18 cellular contexts compared by ENCODE assay signal in the genomic region with DNA sequence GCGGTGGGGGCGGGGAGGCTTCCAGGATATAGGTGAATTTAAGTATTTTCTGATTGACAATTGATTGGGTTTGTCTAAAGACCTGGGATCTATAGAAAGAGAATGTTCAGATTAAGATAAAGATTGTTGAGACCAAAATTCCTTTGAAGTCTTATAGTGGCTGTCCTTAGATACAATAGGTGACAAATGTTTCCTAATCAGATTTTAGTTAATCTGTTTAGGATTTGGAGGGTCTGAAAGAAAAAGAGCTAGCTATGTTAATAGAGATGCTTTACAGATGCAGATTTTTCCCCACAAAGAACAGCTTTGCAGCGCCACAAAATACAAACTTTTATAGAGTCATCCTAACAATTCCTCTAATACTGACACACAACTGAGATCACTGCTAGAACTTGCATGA. TPM values are rescaled to one million over a fixed set of nuclear protein-coding genes. Genes with fewer than 3 reads are reported as not detected.
DNase-seq lines count a peak whose midpoint lies in the region; ATAC-seq and TF ChIP-seq lines count a peak whose summit lies in the region.
"Had no signal": no experiment of that assay in that cellular context is flagged by ENCODE, and none has a peak within 500 bp of the region (broad histone marks: within the 10 kb centered on the region; RNA-seq: fewer than 3 reads in every experiment).

No MANE protein-coding gene starts in this region.

- H3K27me3 ChIP-seq in CD8-positive, alpha-beta T cell (ENCODE audit: insufficient read depth, low read length) = no peaks in the 10 kb centered on the region
- no peaks in the 10 kb centered on the region for H3K27me3 ChIP-seq in H9 (ENCODE audit: insufficient read depth, low read length)
- no peaks in the 10 kb centered on the region for H3K27me3 ChIP-seq in iPS-20b (ENCODE audit: insufficient read depth, low read length)
- H3K27me3 ChIP-seq: BLaER1 treated with 17β-estradiol and CSF1 and Interleukin-3, amounts not matched to agents 10 nM and 100 nM had no signal

- no peak overlapping the region for H4K5ac ChIP-seq in H9 (ENCODE audit: insufficient read length, low read depth, low read length)

- H3K9ac ChIP-seq in H9 (ENCODE audit: extremely low read depth, insufficient read length, low read length) (no peak overlapping the region), iPS-20b (ENCODE audit: low read depth, low read length) (no peak overlapping the region)
- H3K9ac ChIP-seq: BLaER1 treated with 17β-estradiol and CSF1 and Interleukin-3, amounts not matched to agents 10 nM and 100 nM had no signal

- CTCF ChIA-PET in CD8-positive, alpha-beta T cell (lab: Charles Lee) = interaction anchor here (1.0 to 1.5 kb wide), 2 partner anchors 9 to 51 kb away, joined by 3 to 4 read pairs; no protein-coding TSS in a partner anchor
- CTCF ChIA-PET in HEK293T (lab: Yijun Ruan, JAX) = no interaction called here

- intact Hi-C loops in CD8-positive, alpha-beta T cell (cut with DNase I, micrococcal nuclease) = no loop called here

- H2AK5ac ChIP-seq in H9 (ENCODE audit: insufficient read length, low read length) = no peak overlapping the region

- H2BK5ac ChIP-seq in H9 (ENCODE audit: insufficient read length, low read length) = no peak overlapping the region

- H3K23me2 ChIP-seq in H9 (ENCODE audit: insufficient read length, low read depth, low read length, poor library complexity, severe bottlenecking) = no peaks in the 10 kb centered on the region

- H3K36me3 ChIP-seq in CD8-positive, alpha-beta T cell (ENCODE audit: insufficient read depth, low read length) = peaks cover 7% of the 10 kb centered on the region
- H3K36me3 ChIP-seq in iPS-20b (ENCODE audit: insufficient read depth, low read depth, low read length) = peaks cover 10% of the 10 kb centered on the region; the same call in 1 of the 2 replicates

- no peaks in the 10 kb centered on the region for H3K4me1 ChIP-seq in CD8-positive, alpha-beta T cell (ENCODE audit: insufficient read depth, low read length)
- H3K4me1 ChIP-seq in H9 (ENCODE audit: insufficient read depth, low read length) (no peaks in the 10 kb centered on the region), iPS-20b (ENCODE audit: insufficient read depth, low read length) (peaks cover 6% of the 10 kb centered on the region)
- H3K4me1 ChIP-seq: BLaER1 treated with 17β-estradiol and CSF1 and Interleukin-3, amounts not matched to agents 10 nM and 100 nM had no signal

- no peaks in the 10 kb centered on the region for H3K79me2 ChIP-seq in H9 (ENCODE audit: insufficient read depth, low read length)

- H4K91ac ChIP-seq in H9 (ENCODE audit: insufficient read length, low read depth, low read length) = no peak overlapping the region

- H3K4ac ChIP-seq in H9 (ENCODE audit: low read depth, low read length) = no peak overlapping the region

- no peak overlapping the region for H3K27ac ChIP-seq in CD8-positive, alpha-beta T cell (ENCODE audit: low read depth, low read length)
- H3K27ac ChIP-seq in H9 (ENCODE audit: insufficient read length, low read depth, low read length) = no peak overlapping the region
- H3K27ac ChIP-seq in iPS-20b (ENCODE audit: low read length) = no peak overlapping the region
- H3K27ac ChIP-seq: BLaER1 treated with 17β-estradiol and CSF1 and Interleukin-3, amounts not matched to agents 10 nM and 100 nM had no signal

- no peak overlapping the region for H3K23ac ChIP-seq in H9 (ENCODE audit: insufficient read length, low read depth, low read length)

- H3T11ph ChIP-seq in H9 (ENCODE audit: low read length) = no peak overlapping the region

- no peak overlapping the region for H3K4me3 ChIP-seq in CD8-positive, alpha-beta T cell (ENCODE audit: low read depth, low read length)
- peak overlapping the region; percentile 29; the same call in 1 of the 2 replicates for H3K4me3 ChIP-seq in iPS-20b (ENCODE audit: low read length)
- H3K4me3 ChIP-seq: BLaER1 treated with 17β-estradiol and CSF1 and Interleukin-3, amounts not matched to agents 10 nM and 100 nM; K562 had no signal

- H3K18ac ChIP-seq in H9 (ENCODE audit: insufficient read length, low read depth, low read length) = no peak overlapping the region

- peaks cover 65% of the 10 kb centered on the region for H3K36me3 Mint-ChIP-seq in CD8-positive, alpha-beta T cell
- H3K36me3 Mint-ChIP-seq in H9 (ENCODE audit: insufficient read depth in 1 of 3, low read depth in 3 of 3) = peaks cover 4 to 25% (median 14%) of the 10 kb centered on the region in 3 experiments; a peak in 6 of 7 replicates

- no peaks in the 10 kb centered on the region for H3K79me1 ChIP-seq in H9 (ENCODE audit: insufficient read depth, low read depth, low read length, poor library complexity, severe bottlenecking)

- peak overlapping the region; percentile 20 for H3K27ac Mint-ChIP-seq in CD8-positive, alpha-beta T cell
- peak overlapping the region in 2 of 3 experiments; percentile 64 to 82; a peak in 3 of 7 replicates for H3K27ac Mint-ChIP-seq in H9
- H3K27ac Mint-ChIP-seq: B cell had no signal

- H4K8ac ChIP-seq in H9 (replicated peaks; ENCODE audit: insufficient read length, low read depth, low read length) = no peak overlapping the region

- no peak overlapping the region for H3K4me2 ChIP-seq in H9 (ENCODE audit: insufficient read depth, insufficient read length, low read length)
- H3K4me2 ChIP-seq: BLaER1 treated with 17β-estradiol and CSF1 and Interleukin-3, amounts not matched to agents 10 nM and 100 nM had no signal

- H3K9me3 Mint-ChIP-seq in CD8-positive, alpha-beta T cell = peaks cover 4% of the 10 kb centered on the region
- H3K9me3 Mint-ChIP-seq in H9 = no peaks in the 10 kb centered on the region
- H3K9me3 Mint-ChIP-seq: CD4-positive, CD25-positive, alpha-beta regulatory T cell had no signal

- no peaks in the 10 kb centered on the region for H3K27me3 Mint-ChIP-seq in CD8-positive, alpha-beta T cell (ENCODE audit: low read depth)
- H3K27me3 Mint-ChIP-seq in H9 (ENCODE audit: low read depth) = no peaks in the 10 kb centered on the region
- H3K27me3 Mint-ChIP-seq: B cell; CD4-positive, CD25-positive, alpha-beta regulatory T cell had no signal

- TF ChIP-seq CTCF in CD8-positive, alpha-beta T cell (IDR thresholded peaks at IDR 0.05) = no peak
- no peak for TF ChIP-seq CTCF in H9 (conservative IDR thresholded peaks at IDR 0.05)

- POLR2A ChIA-PET in CD8-positive, alpha-beta T cell (lab: Charles Lee) = no interaction called here
- POLR2A ChIA-PET in HEK293T (lab: Yijun Ruan, JAX) = no interaction called here

- H3K4me1 Mint-ChIP-seq in CD8-positive, alpha-beta T cell (ENCODE audit: low read depth) = peaks cover 8% of the 10 kb centered on the region
- peaks cover 8 to 14% of the 10 kb centered on the region in 2 experiments for H3K4me1 Mint-ChIP-seq in H9
- H3K4me1 Mint-ChIP-seq: B cell had no signal

- no peak overlapping the region for H2BK15ac ChIP-seq in H9 (ENCODE audit: low read depth, low read length)

- DNase-seq in CD8-positive, alpha-beta T cell = no peak
- DNase-seq in H9 = no peak
- peak; percentile 70 for DNase-seq in NCI-H82 (lab: John Stamatoyannopoulos, UW)
- DNase-seq in activated naive CD4-positive, alpha-beta T cell treated with Interleukin-2 at 50 U/mL for 16 hours = no peak
- no peak for DNase-seq in HEK293T (ENCODE audit: extremely low spot score)
- DNase-seq: 8988T; CD4-positive, CD25-positive, alpha-beta regulatory T cell; DMS79 treated with DMSO at 0.1 percent for 48 hours; GF-D8; GOT3; H7; IMR-90 had no signal

- no peak overlapping the region for H2BK12ac ChIP-seq in H9 (ENCODE audit: insufficient read length, low read depth, low read length)

- H2BK20ac ChIP-seq in H9 (ENCODE audit: low read depth, low read length, poor library complexity, severe bottlenecking) = no peak overlapping the region

- no peak for ATAC-seq in CD8-positive, alpha-beta T cell
- ATAC-seq in GM18858 (IDR thresholded peaks at IDR 0.05; ENCODE audit: unreplicated experiment) (no peak), GM18868 (IDR thresholded peaks at IDR 0.05; ENCODE audit: unreplicated experiment) (no peak)
- ATAC-seq: K562 had no signal

- no peak overlapping the region for H3K56ac ChIP-seq in H9 (ENCODE audit: insufficient read length, low read depth, low read length)

- no peak overlapping the region for H3K4me3 Mint-ChIP-seq in CD8-positive, alpha-beta T cell
- no peak overlapping the region for H3K4me3 Mint-ChIP-seq in H9
- H3K4me3 Mint-ChIP-seq: B cell; CD4-positive, CD25-positive, alpha-beta regulatory T cell had no signal

- H3K9me3 ChIP-seq in CD8-positive, alpha-beta T cell (ENCODE audit: low read length) = no peaks in the 10 kb centered on the region
- H3K9me3 ChIP-seq in H9 (ENCODE audit: control insufficient read depth, low read depth, low read length) (no peaks in the 10 kb centered on the region), iPS-20b (ENCODE audit: insufficient read depth, low read depth, low read length) (no peaks in the 10 kb centered on the region)

- no peak overlapping the region for H2AFZ ChIP-seq in H9 (ENCODE audit: low read length)

- H3K14ac ChIP-seq in H9 (ENCODE audit: insufficient read depth, low read length) = no peak overlapping the region

- WGBS in H9 (ENCODE audit: extremely low coverage, insufficient read length, low lambda C conversion rate) = no CpG with 5 or more reads among the region's 3 CpGs

- no peak overlapping the region for H2BK120ac ChIP-seq in H9 (ENCODE audit: low read depth, low read length, poor library complexity, severe bottlenecking)

- no peaks in the 10 kb centered on the region for H4K20me1 ChIP-seq in H9 (ENCODE audit: control insufficient read depth, insufficient read depth, insufficient read length)
- H4K20me1 ChIP-seq: BLaER1 treated with 17β-estradiol and CSF1 and Interleukin-3, amounts not matched to agents 10 nM and 100 nM had no signal

TF ChIP-seq in HEK293T, 16 proteins besides CTCF, POLR2A, EP300 and RAD21 (continues in another document):
- TF ChIP-seq NFRKB (IDR thresholded peaks at IDR 0.05) (no peak), HDGF (IDR thresholded peaks at IDR 0.05; ENCODE audit: borderline replicate concordance) (no peak), ELF4 (IDR thresholded peaks at IDR 0.05) (no peak), ARNT (IDR thresholded peaks at IDR 0.05) (no peak), PKNOX1 (IDR thresholded peaks at IDR 0.05) (no peak), BHLHE40 (IDR thresholded peaks at IDR 0.05; ENCODE audit: borderline replicate concordance) (no peak), FOXK2 (IDR thresholded peaks at IDR 0.05) (no peak), LEF1 (IDR thresholded peaks at IDR 0.05; ENCODE audit: borderline replicate concordance) (no peak)

RNA-seq across cellular contexts. Expression of gene EPRS1, which starts 14.6 kb away (rescaled TPM):
- 10 to 100 TPM; 42.8 to 44.2 TPM for total RNA-seq in CD8-positive, alpha-beta T cell
- 121 and 128 TPM in 2 replicates for total RNA-seq in H9 (2021)

RNA-seq across cellular contexts. Expression of gene BPNT1, which starts 28.7 kb away (rescaled TPM):
- total RNA-seq in CD8-positive, alpha-beta T cell = 1 to 10 TPM; 2.9 to 3.2 TPM
- 13.6 TPM in 2 replicates for total RNA-seq in H9 (2021)

RNA-seq across cellular contexts. Expression of gene IARS2, which starts 33.1 kb away (rescaled TPM):
- 10 to 100 TPM; 14.4 to 16.2 TPM for total RNA-seq in CD8-positive, alpha-beta T cell
- total RNA-seq in H9 (2021) = 72.9 and 73.5 TPM in 2 replicates
